Comparison of ENCODE assay signal across 23 cellular contexts in the genomic region with DNA sequence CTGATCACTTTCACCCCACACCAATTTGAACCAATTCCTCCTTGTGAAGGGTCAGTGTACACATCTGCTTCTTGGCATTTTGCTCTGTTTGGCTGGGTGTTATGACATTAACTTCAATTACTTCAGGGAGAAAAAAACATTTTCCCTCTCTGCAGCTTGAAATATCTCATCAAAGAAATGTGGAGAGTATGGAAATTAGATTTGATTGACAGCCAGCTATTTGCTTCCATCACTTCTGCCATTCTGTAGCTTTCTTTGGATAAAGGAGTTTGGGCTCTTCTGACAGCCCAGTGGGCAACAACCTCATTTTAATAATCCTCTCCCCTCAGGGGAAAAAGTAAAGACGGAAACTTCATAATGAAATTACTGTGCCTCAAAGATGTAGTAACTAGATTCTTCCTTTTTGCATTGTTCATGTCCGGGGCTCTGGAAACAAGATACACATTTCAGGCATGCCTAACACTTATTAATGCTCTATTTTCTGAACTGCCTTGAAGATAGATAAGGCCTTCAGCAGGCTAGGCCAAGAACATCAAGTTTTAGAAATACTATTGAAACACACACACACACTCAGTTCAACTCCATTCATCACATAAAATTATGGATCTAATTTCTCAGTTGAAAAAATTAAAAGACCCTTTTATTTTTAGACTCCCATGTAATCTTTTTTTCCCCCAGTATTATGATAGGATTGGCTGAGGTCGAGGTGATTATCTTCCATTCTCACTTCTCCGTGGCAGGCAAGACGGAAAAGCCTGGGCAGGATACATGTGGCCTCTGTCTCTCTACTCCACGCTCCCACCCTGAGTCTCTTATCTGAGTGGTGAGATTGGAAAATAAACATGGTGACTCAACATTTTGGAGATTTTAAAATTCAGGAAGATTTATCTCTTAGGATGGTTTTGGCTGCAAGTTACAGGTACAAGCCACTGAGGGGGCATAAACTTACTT. TPM values are rescaled to one million over a fixed set of nuclear protein-coding genes. Genes with fewer than 3 reads are reported as not detected.
DNase-seq lines count a peak whose midpoint lies in the region; ATAC-seq, FAIRE-seq and TF ChIP-seq lines count a peak whose summit lies in the region.
"Had no signal": no experiment of that assay in that cellular context is flagged by ENCODE, and none has a peak within 500 bp of the region (broad histone marks: within the 10 kb centered on the region; RNA-seq: fewer than 3 reads in every experiment).

No MANE protein-coding gene starts in this region.

- peaks cover 3% of the 10 kb centered on the region for H3K27me3 Mint-ChIP-seq in activated CD8-positive, alpha-beta T cell treated with anti-CD3 and anti-CD28 coated beads for 36 hours

- TF ChIP-seq CTCF in fibroblast of the aortic adventitia (IDR thresholded peaks at IDR 0.05; ENCODE audit: insufficient read depth, low read length) = no peak
- TF ChIP-seq CTCF in activated CD8-positive, alpha-beta T cell treated with anti-CD3 and anti-CD28 coated beads for 36 hours (IDR thresholded peaks at IDR 0.05) = no peak

- H3K4me3 ChIP-seq in fibroblast of the aortic adventitia (ENCODE audit: low read depth, low read length) = no peak overlapping the region
- H3K4me3 ChIP-seq: BLaER1, GM23248 had no signal

- CTCF ChIA-PET in activated CD8-positive, alpha-beta T cell treated with anti-CD3 and anti-CD28 coated beads for 36 hours (lab: Charles Lee) = no interaction called here

- ATAC-seq in HG02642 (IDR thresholded peaks at IDR 0.05; ENCODE audit: poor library complexity, unreplicated experiment) = no peak
- no peak for ATAC-seq in activated CD8-positive, alpha-beta T cell treated with anti-CD3 and anti-CD28 coated beads for 36 hours
- ATAC-seq: CD8-positive, alpha-beta T cell had no signal

- no peak overlapping the region for H3K4me3 Mint-ChIP-seq in activated CD8-positive, alpha-beta T cell treated with anti-CD3 and anti-CD28 coated beads for 36 hours
- H3K4me3 Mint-ChIP-seq: B cell; CD4-positive, CD25-positive, alpha-beta regulatory T cell; CD8-positive, alpha-beta T cell had no signal

- H3K27ac Mint-ChIP-seq in activated CD8-positive, alpha-beta T cell treated with anti-CD3 and anti-CD28 coated beads for 36 hours = no peak overlapping the region
- H3K27ac Mint-ChIP-seq: B cell; CD4-positive, CD25-positive, alpha-beta regulatory T cell; CD8-positive, alpha-beta T cell had no signal

- no peaks in the 10 kb centered on the region for H3K4me1 Mint-ChIP-seq in activated CD8-positive, alpha-beta T cell treated with anti-CD3 and anti-CD28 coated beads for 36 hours (ENCODE audit: low read depth)
- H3K4me1 Mint-ChIP-seq: B cell; CD4-positive, CD25-positive, alpha-beta regulatory T cell had no signal

- H3K36me3 Mint-ChIP-seq in activated CD8-positive, alpha-beta T cell treated with anti-CD3 and anti-CD28 coated beads for 36 hours (ENCODE audit: low read depth) = no peaks in the 10 kb centered on the region
- H3K36me3 Mint-ChIP-seq: CD4-positive, CD25-positive, alpha-beta regulatory T cell; CD8-positive, alpha-beta T cell had no signal

- POLR2A ChIA-PET in activated CD8-positive, alpha-beta T cell treated with anti-CD3 and anti-CD28 coated beads for 36 hours (lab: Charles Lee) = interaction anchor here (0.7 kb wide), 1 partner anchor 24 kb away, joined by 3 read pairs; no protein-coding TSS in a partner anchor

- no peaks in the 10 kb centered on the region for H3K9me3 Mint-ChIP-seq in activated CD8-positive, alpha-beta T cell treated with anti-CD3 and anti-CD28 coated beads for 36 hours
- H3K9me3 Mint-ChIP-seq: CD8-positive, alpha-beta T cell had no signal

- FAIRE-seq in HTR-8/SVneo (lab: Jason Lieb, UNC) = peak; percentile 69
- FAIRE-seq: GM12892, GM19239, H1 had no signal

- peak; percentile 20 for DNase-seq in COLO829 (ENCODE audit: low spot score)
- no peak for DNase-seq in HTR-8/SVneo (ENCODE audit: insufficient read length, low spot score)
- DNase-seq in fibroblast of the aortic adventitia (ENCODE audit: low read depth) = peak; percentile 19
- DNase-seq in GF-D8 (lab: John Stamatoyannopoulos, UW) = no peak
- DNase-seq in activated CD8-positive, alpha-beta T cell treated with anti-CD3 and anti-CD28 coated beads for 36 hours = no peak
- DNase-seq: Calu3; CD4-positive, CD25-positive, alpha-beta regulatory T cell; CD8-positive, alpha-beta T cell; COR-L47; DMS53; DMS79 treated with DMSO at 0.1 percent for 48 hours; GM23248; H7; HCEC 1CT had no signal

- intact Hi-C loops in activated CD8-positive, alpha-beta T cell treated with anti-CD3 and anti-CD28 coated beads for 36 hours (cut with micrococcal nuclease) = no loop called here

RNA-seq across cellular contexts. Expression of a gene that starts 10.3 kb away (rescaled TPM):
- not detected in 2 replicates for total RNA-seq in fibroblast of the aortic adventitia (ENCODE audit: low replicate concordance)
- not detected for total RNA-seq in activated CD8-positive, alpha-beta T cell treated with anti-CD3 and anti-CD28 coated beads for 36 hours
- total RNA-seq: A172; B cell; Calu3; CD4-positive, CD25-positive, alpha-beta regulatory T cell; CD8-positive, alpha-beta T cell; Daoy; G401; GM23248; H1; H7 had no signal

Comparison
In these comparisons a context has a peak if more than half of its experiments do, and no peak if none do; other contexts are left out.
1. DNase-seq: peak in COLO829 (single experiment) and fibroblast of the aortic adventitia (single experiment); none in HTR-8/SVneo (single experiment), GF-D8 (single experiment) and activated CD8-positive, alpha-beta T cell treated with anti-CD3 and anti-CD28 coated beads for 36 hours (single experiment).